Comparison of ENCODE assay signal across 12 cellular contexts in the genomic region with DNA sequence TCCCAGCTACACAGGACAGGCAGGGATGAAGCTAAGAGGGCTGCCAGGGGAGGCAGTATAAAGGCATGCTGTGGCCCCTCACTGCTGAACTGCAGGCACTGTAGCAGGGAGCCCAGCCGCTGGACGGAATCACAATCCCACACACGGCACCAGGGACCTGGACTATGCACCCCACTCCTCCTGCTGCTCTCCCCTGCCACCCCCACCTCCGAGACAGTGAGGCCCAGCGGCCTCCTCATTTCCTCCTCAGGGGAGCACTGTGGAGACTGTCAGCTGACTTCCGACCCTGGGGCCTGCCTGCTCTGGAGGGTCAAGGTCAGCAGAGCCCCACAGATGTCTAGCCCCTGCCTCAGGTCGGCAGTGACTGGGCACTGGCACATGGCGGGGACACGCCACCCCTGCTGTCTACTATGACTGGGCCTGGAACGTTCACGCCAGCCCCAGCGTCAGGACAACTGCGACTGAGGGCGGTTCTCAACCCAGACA.
A peak's percentile ranks its signal among the peaks of the same experiment; 100 is the strongest.
DNase-seq lines count a peak whose midpoint lies in the region; ATAC-seq and TF ChIP-seq lines count a peak whose summit lies in the region.
"Had no signal": no experiment of that assay in that cellular context is flagged by ENCODE, and none has a peak within 500 bp of the region (broad histone marks: within the 10 kb centered on the region; RNA-seq: fewer than 3 reads in every experiment).

No MANE protein-coding gene starts in this region.

- H3K36me3 Mint-ChIP-seq in stimulated activated effector memory CD8-positive, alpha-beta T cell treated with anti-CD3 and anti-CD28 coated beads, Interleukin-12 subunit alpha, Interleukin-12 subunit beta, amount 100 ng/mL, for 72 hours, result peaks cover 42% of the 10 kb centered on the region

- H3K27ac Mint-ChIP-seq in stimulated activated effector memory CD8-positive, alpha-beta T cell treated with anti-CD3 and anti-CD28 coated beads, Interleukin-12 subunit alpha, Interleukin-12 subunit beta, amount 100 ng/mL, for 72 hours, result peak overlapping the region; percentile 94

- peak overlapping the region; percentile 50 for H3K9ac ChIP-seq in NT2/D1 (ENCODE audit: insufficient read length, low read depth)

- TF ChIP-seq CTCF in heart right ventricle (IDR thresholded peaks at IDR 0.05), result no peak
- no peak for TF ChIP-seq CTCF in BE2C (IDR thresholded peaks at IDR 0.05; ENCODE audit: low read depth, low read length)

- H3K36me3 ChIP-seq in NT2/D1 (ENCODE audit: insufficient read depth, insufficient read length, low read length) (peaks cover 11% of the 10 kb centered on the region), heart right ventricle (peaks cover 0 to 18% (median 0%) of the 10 kb centered on the region in 9 donors), BE2C (no peaks in the 10 kb centered on the region)

- H3K9me3 ChIP-seq in NT2/D1 (ENCODE audit: insufficient read depth, low read length) (no peaks in the 10 kb centered on the region), heart right ventricle (no peaks in the 10 kb centered on the region), BE2C (no peaks in the 10 kb centered on the region)
- H3K9me3 ChIP-seq: body of pancreas had no signal

- no peak overlapping the region for H3K4me3 ChIP-seq in NT2/D1 (ENCODE audit: insufficient read length, low read depth)
- H3K4me3 ChIP-seq in heart right ventricle, result no peak overlapping the region
- H3K4me3 ChIP-seq in BE2C (ENCODE audit: low read depth, low read length), result no peak overlapping the region
- H3K4me3 ChIP-seq: body of pancreas had no signal

- peaks cover 98% of the 10 kb centered on the region for H3K4me1 Mint-ChIP-seq in stimulated activated effector memory CD8-positive, alpha-beta T cell treated with anti-CD3 and anti-CD28 coated beads, Interleukin-12 subunit alpha, Interleukin-12 subunit beta, amount 100 ng/mL, for 72 hours

- peak overlapping the region; percentile 67 for H3K4me3 Mint-ChIP-seq in stimulated activated effector memory CD8-positive, alpha-beta T cell treated with anti-CD3 and anti-CD28 coated beads, Interleukin-12 subunit alpha, Interleukin-12 subunit beta, amount 100 ng/mL, for 72 hours

- peak overlapping the region in 8 of 10 donors; percentile 24 to 91 (median 80) for H3K27ac ChIP-seq in heart right ventricle
- H3K27ac ChIP-seq: body of pancreas had no signal

- DNase-seq in NT2/D1 (ENCODE audit: low read depth, low spot score), result no peak
- no peak for DNase-seq in heart right ventricle
- DNase-seq in stimulated activated effector memory CD8-positive, alpha-beta T cell treated with anti-CD3 and anti-CD28 coated beads, Interleukin-12 subunit alpha, Interleukin-12 subunit beta, amount 100 ng/mL, for 72 hours (ENCODE audit: low spot score in 2 of 2), result no peak
- DNase-seq in NK-92 (lab: John Stamatoyannopoulos, UW; ENCODE audit: unreplicated experiment), result no peak
- no peak for DNase-seq in NCI-H2171 (lab: John Stamatoyannopoulos, UW)
- no peak for DNase-seq in BE2C
- DNase-seq: body of pancreas, DMS53, erythroblast, NCI-H1436 treated with DMSO at 0.1 percent for 48 hours had no signal

- intact Hi-C loops in heart right ventricle (cut with DNase I), result no loop called here

- H3K4me1 ChIP-seq in NT2/D1 (ENCODE audit: insufficient read depth, insufficient read length) (peaks cover 39% of the 10 kb centered on the region), heart right ventricle (peaks cover 59 to 100% (median 89%) of the 10 kb centered on the region in 9 donors), BE2C (peaks cover 42% of the 10 kb centered on the region)

- H3K27me3 ChIP-seq in NT2/D1 (ENCODE audit: insufficient read depth, insufficient read length) (no peaks in the 10 kb centered on the region), heart right ventricle (no peaks in the 10 kb centered on the region), BE2C (no peaks in the 10 kb centered on the region)
- H3K27me3 ChIP-seq: body of pancreas had no signal

- ATAC-seq in GM19351 (IDR thresholded peaks at IDR 0.05; ENCODE audit: unreplicated experiment) (peak; percentile 11), heart right ventricle (no peak)
- peak; percentile 18 for ATAC-seq in stimulated activated effector memory CD8-positive, alpha-beta T cell treated with anti-CD3 and anti-CD28 coated beads, Interleukin-12 subunit alpha, Interleukin-12 subunit beta, amount 100 ng/mL, for 72 hours
- ATAC-seq: body of pancreas had no signal

- 84 to 86% methylated on average over 14 of the region's 14 CpGs for WGBS in heart right ventricle, 2 donors

- H3K9me3 Mint-ChIP-seq in stimulated activated effector memory CD8-positive, alpha-beta T cell treated with anti-CD3 and anti-CD28 coated beads, Interleukin-12 subunit alpha, Interleukin-12 subunit beta, amount 100 ng/mL, for 72 hours, result no peaks in the 10 kb centered on the region
- H3K9me3 Mint-ChIP-seq: T-helper 1 cell treated with Interleukin-12 subunit alpha and Interleukin-12 subunit beta and Interleukin-4 antibody, amounts not matched to agents 30 μg/mL and 1 μg/mL, for 36 hours had no signal

Comparison
In these comparisons a context has a peak if more than half of its experiments do, and no peak if none do; other contexts are left out.
1. ATAC-seq: peak in GM19351 (single experiment) and stimulated activated effector memory CD8-positive, alpha-beta T cell treated with anti-CD3 and anti-CD28 coated beads, Interleukin-12 subunit alpha, Interleukin-12 subunit beta, amount 100 ng/mL, for 72 hours (single experiment); none in heart right ventricle (0 of 8).